15 cellular contexts compared by ENCODE assay signal in genomic region chr7:77752016-77752415, GRCh38. TPM values are rescaled to one million over a fixed set of nuclear protein-coding genes. Genes with fewer than 3 reads are reported as not detected.
DNase-seq lines count a peak whose midpoint lies in the region; ATAC-seq and TF ChIP-seq lines count a peak whose summit lies in the region.
"Had no signal": no experiment of that assay in that cellular context is flagged by ENCODE, and none has a peak within 500 bp of the region (broad histone marks: within the 10 kb centered on the region; RNA-seq: fewer than 3 reads in every experiment).

No MANE protein-coding gene starts in this region.

- POLR2A ChIA-PET in A673 (lab: Charles Lee; ENCODE audit: low non-redundant PET) = no interaction called here

- no TSS peak for BruUV-seq in A673 (replicated peaks; lab: Mats Ljungman, UMichigan)

- intact Hi-C loops in lower lobe of right lung (cut with DNase I) (loop anchor here (10.0 kb wide), 1 partner anchor 97 kb away; no protein-coding TSS in a partner anchor), A673 (cut with micrococcal nuclease; ENCODE audit: unreplicated experiment) (loop anchor here (10.0 kb wide), 1 partner anchor 317 kb away; no protein-coding TSS in a partner anchor)

- CTCF ChIA-PET in A673 (lab: Charles Lee) = no interaction called here

- DNase-seq in Ammon's horn (ENCODE audit: low spot score) = peak; percentile 37
- DNase-seq in GF-D8 (lab: John Stamatoyannopoulos, UW) = peak; percentile 100
- DNase-seq in SKM-1 treated with dmso at 0.1 percent for 144 hours (lab: John Stamatoyannopoulos, UW; ENCODE audit: unreplicated experiment) = peak; percentile 93
- no peak for DNase-seq in lower lobe of right lung
- no peak for DNase-seq in NCI-H146 treated with DMSO at 0.1 percent for 48 hours (lab: John Stamatoyannopoulos, UW; ENCODE audit: unreplicated experiment)
- no peak for DNase-seq in A673 (ENCODE audit: low spot score)
- DNase-seq in C1 segment of cervical spinal cord (lab: John Stamatoyannopoulos, UW) = no peak
- DNase-seq: GOT3; midbrain; NCI-H345; RPMI8226; stimulated activated naive B cell treated with anti-CD40 and anti-IgM and Interleukin-4, amounts not matched to agents 10 μg/mL and 1 μg/mL and 100 μg/mL, for 72 hours; WERI-Rb-1 had no signal

- H3K4me3 ChIP-seq in lower lobe of right lung (no peak overlapping the region), A673 (ENCODE audit: low read depth, low read length, poor library complexity, severe bottlenecking) (no peak overlapping the region)
- H3K4me3 ChIP-seq: coronary artery had no signal

- H3K4me1 ChIP-seq in lower lobe of right lung = peaks cover 22% of the 10 kb centered on the region
- H3K4me1 ChIP-seq in A673 (ENCODE audit: insufficient read depth, low read length, poor library complexity, severe bottlenecking) = peaks cover 7% of the 10 kb centered on the region

- no peak for TF ChIP-seq CTCF in lower lobe of right lung (IDR thresholded peaks at IDR 0.05)
- TF ChIP-seq CTCF in A673 (conservative IDR thresholded peaks at IDR 0.05; ENCODE audit: low read depth, low read length) = no peak

- H3K27ac ChIP-seq in lower lobe of right lung = no peak overlapping the region
- H3K27ac ChIP-seq in A673 (ENCODE audit: low read depth, low read length, poor library complexity, severe bottlenecking) = no peak overlapping the region
- H3K27ac ChIP-seq: coronary artery, WERI-Rb-1 had no signal

- H3K9me3 ChIP-seq in lower lobe of right lung (no peaks in the 10 kb centered on the region), A673 (ENCODE audit: low read depth, low read length, poor library complexity, severe bottlenecking) (no peaks in the 10 kb centered on the region)

- H3K27me3 ChIP-seq in lower lobe of right lung (ENCODE audit: low read depth) (no peaks in the 10 kb centered on the region), A673 (replicated peaks; ENCODE audit: insufficient read depth, low read depth, low read length, poor library complexity) (no peaks in the 10 kb centered on the region)

- H3K36me3 ChIP-seq in lower lobe of right lung = peaks cover 16% of the 10 kb centered on the region
- peaks cover 6% of the 10 kb centered on the region for H3K36me3 ChIP-seq in A673 (ENCODE audit: insufficient read depth, low read length, poor library complexity, severe bottlenecking)

- peak; percentile 62 to 85 for ATAC-seq in lower lobe of right lung
- ATAC-seq in HG03045 (IDR thresholded peaks at IDR 0.05; ENCODE audit: unreplicated experiment) = no peak
- ATAC-seq: stimulated activated naive B cell treated with anti-CD40 and anti-IgM and Interleukin-4, amounts not matched to agents 10 μg/mL and 1 μg/mL and 100 μg/mL, for 72 hours had no signal

RNA-seq across cellular contexts. Expression of gene TMEM60, which starts 46.2 kb away (rescaled TPM):
- 24.6 TPM for total RNA-seq in lower lobe of right lung
- 13.4 and 14.8 TPM in 2 replicates for total RNA-seq in A673 (2021)

RNA-seq across cellular contexts. Expression of gene PHTF2, which starts 46.6 kb away (rescaled TPM):
- total RNA-seq in lower lobe of right lung (15.2 TPM), A673 (2021) (34.4 and 36.6 TPM in 2 replicates)

RNA-seq across cellular contexts. Expression of gene RSBN1L, which starts 55.8 kb away (rescaled TPM):
- 26.8 TPM for total RNA-seq in lower lobe of right lung
- total RNA-seq in A673 (2021) = 22.4 and 23.2 TPM in 2 replicates

Comparison
In these comparisons a context has a peak if more than half of its experiments do, and no peak if none do; other contexts are left out.
1. DNase-seq: peak in Ammon's horn (single experiment), GF-D8 (single experiment) and SKM-1 treated with dmso at 0.1 percent for 144 hours (single experiment); none in lower lobe of right lung (single experiment), NCI-H146 treated with DMSO at 0.1 percent for 48 hours (single experiment), A673 (single experiment) and C1 segment of cervical spinal cord (0 of 14).